In genomic region chr18:30568333-30568732, GRCh38 we compare ENCODE assay signal across 37 cellular contexts.
"Had no signal": no experiment of that assay in that cellular context is flagged by ENCODE, and none has a peak within 500 bp of the region (broad histone marks: within the 10 kb centered on the region; RNA-seq: fewer than 3 reads in every experiment).

No MANE protein-coding gene starts in this region.

- H3K27me3 ChIP-seq: adrenal gland, ascending aorta, body of pancreas, brain microvascular endothelial cell, breast epithelium, cardiac muscle cell had no signal

- H3K4me1 Mint-ChIP-seq: activated naive CD4-positive, alpha-beta T cell treated with anti-CD3 and anti-CD28 coated beads, Interleukin-2, amount 10 ng/mL, durations not matched to agents 7 days and 5 days; activated naive CD4-positive, alpha-beta T cell treated with anti-CD3 and anti-CD28 coated beads, Interleukin-2, amount 50 U/mL, for 24 hours; activated naive CD8-positive, alpha-beta T cell treated with anti-CD3 and anti-CD28 coated beads for 36 hours; activated naive CD8-positive, alpha-beta T cell treated with anti-CD3 and anti-CD28 coated beads, Interleukin-2, amount 10 ng/mL, durations not matched to agents 7 days and 5 days; activated naive CD8-positive, alpha-beta T cell treated with anti-CD3 and anti-CD28 coated beads, Interleukin-2, amount 50 U/mL, for 24 hours; activated T-helper 17 cell treated with anti-CD3 and anti-CD28 coated beads, Interleukin-2, amount 50 U/mL, for 72 hours; brain; central memory CD8-positive, alpha-beta T cell had no signal

- H3K27ac ChIP-seq: adrenal gland, ascending aorta, body of pancreas, brain microvascular endothelial cell, breast epithelium, cardiac muscle cell had no signal

- ATAC-seq: activated naive CD4-positive, alpha-beta T cell treated with anti-CD3 and anti-CD28 coated beads, Interleukin-2, amount 50 U/mL, for 72 hours; activated naive CD8-positive, alpha-beta T cell treated with anti-CD3 and anti-CD28 coated beads, Interleukin-2, amount 50 U/mL, for 24 hours; activated T-cell treated with anti-CD3 and anti-CD28 coated beads, Interleukin-2, amount 50 U/mL, for 4 hours; activated T-cell treated with anti-CD3 and anti-CD28 coated beads, Interleukin-2, amount 50 U/mL, for 72 hours; activated T-helper 17 cell treated with anti-CD3 and anti-CD28 coated beads, Interleukin-2, amount 50 U/mL, for 72 hours; body of pancreas had no signal

- H3K4me3 Mint-ChIP-seq: activated naive CD4-positive, alpha-beta T cell treated with anti-CD3 and anti-CD28 coated beads for 36 hours; activated naive CD4-positive, alpha-beta T cell treated with anti-CD3 and anti-CD28 coated beads, Interleukin-2, amount 10 ng/mL, durations not matched to agents 7 days and 5 days; activated naive CD4-positive, alpha-beta T cell treated with anti-CD3 and anti-CD28 coated beads, Interleukin-2, amount 50 U/mL, for 24 hours; activated naive CD8-positive, alpha-beta T cell; activated naive CD8-positive, alpha-beta T cell treated with anti-CD3 and anti-CD28 coated beads for 36 hours; activated naive CD8-positive, alpha-beta T cell treated with anti-CD3 and anti-CD28 coated beads, Interleukin-2, amount 10 ng/mL, durations not matched to agents 7 days and 5 days; activated naive CD8-positive, alpha-beta T cell treated with anti-CD3 and anti-CD28 coated beads, Interleukin-2, amount 50 U/mL, for 24 hours; activated T-cell treated with anti-CD3 and anti-CD28 coated beads, Interleukin-2, amount 50 U/mL, for 4 hours; activated T-cell treated with anti-CD3 and anti-CD28 coated beads, Interleukin-2, amount 50 U/mL, for 72 hours; activated T-helper 1 cell treated with anti-CD3 and anti-CD28 coated beads, Interleukin-12 subunit alpha, Interleukin-12 subunit beta, Interleukin-2, Interleukin-4 antibody, amounts not matched to agents 30 ng/mL and 10 ng/mL and 1 ng/mL, durations not matched to agents 14 hours and 24 hours and 36 hours; activated T-helper 17 cell treated with anti-CD3 and anti-CD28 coated beads, Interleukin-2, amount 50 U/mL, for 72 hours; brain; central memory CD8-positive, alpha-beta T cell had no signal

- H3K36me3 Mint-ChIP-seq: activated naive CD4-positive, alpha-beta T cell treated with anti-CD3 and anti-CD28 coated beads, Interleukin-2, amount 10 ng/mL, durations not matched to agents 7 days and 5 days; activated naive CD4-positive, alpha-beta T cell treated with anti-CD3 and anti-CD28 coated beads, Interleukin-2, amount 50 U/mL, for 24 hours; activated naive CD4-positive, alpha-beta T cell treated with anti-CD3 and anti-CD28 coated beads, Interleukin-2, amount 50 U/mL, for 72 hours; activated naive CD8-positive, alpha-beta T cell; activated naive CD8-positive, alpha-beta T cell treated with anti-CD3 and anti-CD28 coated beads for 36 hours; activated naive CD8-positive, alpha-beta T cell treated with anti-CD3 and anti-CD28 coated beads, Interleukin-2, amount 10 ng/mL, durations not matched to agents 7 days and 5 days; brain had no signal

- DNase-seq: activated effector memory CD4-positive, alpha-beta T cell treated with anti-CD3 and anti-CD28 coated beads, Interleukin-2, amount 50 U/mL, for 16 hours; activated effector memory CD4-positive, alpha-beta T cell treated with Interleukin-2 at 50 U/mL for 16 hours; activated gamma-delta T cell; activated gamma-delta T cell treated with Interleukin-2 at 50 U/mL for 16 hours; activated naive CD4-positive, alpha-beta T cell; activated naive CD4-positive, alpha-beta T cell treated with anti-CD3 and anti-CD28 coated beads for 36 hours; activated naive CD4-positive, alpha-beta T cell treated with anti-CD3 and anti-CD28 coated beads, Interleukin-2, amount 10 ng/mL, durations not matched to agents 7 days and 5 days; activated naive CD4-positive, alpha-beta T cell treated with anti-CD3 and anti-CD28 coated beads, Interleukin-2, amount 50 U/mL, for 16 hours; activated naive CD4-positive, alpha-beta T cell treated with Interleukin-2 at 50 U/mL for 16 hours; activated naive CD8-positive, alpha-beta T cell treated with anti-CD3 and anti-CD28 coated beads for 36 hours; activated naive CD8-positive, alpha-beta T cell treated with anti-CD3 and anti-CD28 coated beads, Interleukin-2, amount 10 ng/mL, durations not matched to agents 7 days and 5 days; activated naive CD8-positive, alpha-beta T cell treated with anti-CD3 and anti-CD28 coated beads, Interleukin-2, amount 50 U/mL, for 24 hours; activated T-cell treated with anti-CD3 and anti-CD28 coated beads, Interleukin-2, amount 50 U/mL, for 1 hour; activated T-cell treated with anti-CD3 and anti-CD28 coated beads, Interleukin-2, amount 50 U/mL, for 4 hours; activated T-cell treated with anti-CD3 and anti-CD28 coated beads, Interleukin-2, amount 50 U/mL, for 48 hours; activated T-cell treated with anti-CD3 and anti-CD28 coated beads, Interleukin-2, amount 50 U/mL, for 72 hours; adrenal gland; amniotic stem cell; amygdala; aorta; body of pancreas; brain microvascular endothelial cell; caudate nucleus; central memory CD4-positive, alpha-beta T cell; cerebellar nuclear complex had no signal

- H3K27ac Mint-ChIP-seq: activated naive CD4-positive, alpha-beta T cell treated with anti-CD3 and anti-CD28 coated beads for 36 hours; activated naive CD4-positive, alpha-beta T cell treated with anti-CD3 and anti-CD28 coated beads, Interleukin-2, amount 10 ng/mL, durations not matched to agents 7 days and 5 days; activated naive CD4-positive, alpha-beta T cell treated with anti-CD3 and anti-CD28 coated beads, Interleukin-2, amount 50 U/mL, for 24 hours; activated naive CD4-positive, alpha-beta T cell treated with anti-CD3 and anti-CD28 coated beads, Interleukin-2, amount 50 U/mL, for 72 hours; activated naive CD8-positive, alpha-beta T cell; activated naive CD8-positive, alpha-beta T cell treated with anti-CD3 and anti-CD28 coated beads for 36 hours; activated naive CD8-positive, alpha-beta T cell treated with anti-CD3 and anti-CD28 coated beads, Interleukin-2, amount 10 ng/mL, durations not matched to agents 7 days and 5 days; activated naive CD8-positive, alpha-beta T cell treated with anti-CD3 and anti-CD28 coated beads, Interleukin-2, amount 50 U/mL, for 24 hours; activated T-cell treated with anti-CD3 and anti-CD28 coated beads, Interleukin-2, amount 50 U/mL, for 72 hours; activated T-helper 1 cell treated with anti-CD3 and anti-CD28 coated beads, Interleukin-12 subunit alpha, Interleukin-12 subunit beta, Interleukin-2, Interleukin-4 antibody, amounts not matched to agents 30 ng/mL and 10 ng/mL and 1 ng/mL, durations not matched to agents 14 hours and 24 hours and 36 hours; activated T-helper 17 cell treated with anti-CD3 and anti-CD28 coated beads, Interleukin-2, amount 50 U/mL, for 72 hours; activated T-helper 2 cell treated with anti-CD3 and anti-CD28 coated beads, Interferon-gamma antibody, Interleukin-2, Interleukin-4, amounts not matched to agents 10 μg/mL and 5 μg/mL and 100 μg/mL, durations not matched to agents 14 hours and 24 hours and 36 hours; brain had no signal

- H3K9me3 ChIP-seq: adrenal gland, ascending aorta, body of pancreas, breast epithelium had no signal

- FAIRE-seq: astrocyte had no signal

- H3K36me3 ChIP-seq: adrenal gland, ascending aorta, brain microvascular endothelial cell, breast epithelium, cardiac muscle cell had no signal

- H3K4me1 ChIP-seq: adrenal gland, ascending aorta, body of pancreas, breast epithelium had no signal

- H3K4me3 ChIP-seq: adrenal gland, ascending aorta, body of pancreas, breast epithelium, cardiac muscle cell had no signal

- H3K9me3 Mint-ChIP-seq: activated naive CD4-positive, alpha-beta T cell treated with anti-CD3 and anti-CD28 coated beads, Interleukin-2, amount 50 U/mL, for 24 hours; activated naive CD8-positive, alpha-beta T cell treated with anti-CD3 and anti-CD28 coated beads, Interleukin-2, amount 10 ng/mL, durations not matched to agents 7 days and 5 days; brain had no signal

- H3K27me3 Mint-ChIP-seq: activated naive CD4-positive, alpha-beta T cell treated with anti-CD3 and anti-CD28 coated beads, Interleukin-2, amount 10 ng/mL, durations not matched to agents 7 days and 5 days; activated naive CD4-positive, alpha-beta T cell treated with anti-CD3 and anti-CD28 coated beads, Interleukin-2, amount 50 U/mL, for 24 hours; activated naive CD8-positive, alpha-beta T cell; activated naive CD8-positive, alpha-beta T cell treated with anti-CD3 and anti-CD28 coated beads for 36 hours; activated naive CD8-positive, alpha-beta T cell treated with anti-CD3 and anti-CD28 coated beads, Interleukin-2, amount 10 ng/mL, durations not matched to agents 7 days and 5 days; activated naive CD8-positive, alpha-beta T cell treated with anti-CD3 and anti-CD28 coated beads, Interleukin-2, amount 50 U/mL, for 24 hours; activated T-helper 17 cell treated with anti-CD3 and anti-CD28 coated beads, Interleukin-2, amount 50 U/mL, for 72 hours; brain; central memory CD8-positive, alpha-beta T cell had no signal
